Comparison of ENCODE assay signal across 30 cellular contexts in genomic region chr3:170441412-170441811, GRCh38. TPM values are rescaled to one million over a fixed set of nuclear protein-coding genes. Genes with fewer than 3 reads are reported as not detected.
"Had no signal": no experiment of that assay in that cellular context is flagged by ENCODE, and none has a peak within 500 bp of the region (broad histone marks: within the 10 kb centered on the region; RNA-seq: fewer than 3 reads in every experiment).

No MANE protein-coding gene starts in this region.

- H3K4me3 Mint-ChIP-seq: activated CD4-positive, alpha-beta memory T cell treated with anti-CD3 and anti-CD28 coated beads, Interleukin-2, amount 10 ng/mL, durations not matched to agents 7 days and 5 days; activated CD4-positive, alpha-beta T cell treated with anti-CD3 and anti-CD28 coated beads, Interleukin-2, amount 10 ng/mL, durations not matched to agents 7 days and 5 days; activated CD8-positive, alpha-beta memory T cell treated with anti-CD3 and anti-CD28 coated beads, Interleukin-2, amount 10 ng/mL, durations not matched to agents 7 days and 5 days; activated naive CD4-positive, alpha-beta T cell treated with anti-CD3 and anti-CD28 coated beads for 36 hours; activated naive CD4-positive, alpha-beta T cell treated with anti-CD3 and anti-CD28 coated beads, Interleukin-2, amount 50 U/mL, for 24 hours; activated naive CD8-positive, alpha-beta T cell treated with anti-CD3 and anti-CD28 coated beads, Interleukin-2, amount 10 ng/mL, durations not matched to agents 7 days and 5 days; activated T-helper 1 cell treated with anti-CD3 and anti-CD28 coated beads, Interleukin-12 subunit alpha, Interleukin-12 subunit beta, Interleukin-2, Interleukin-4 antibody, amounts not matched to agents 30 ng/mL and 10 ng/mL and 1 ng/mL, durations not matched to agents 14 hours and 24 hours and 36 hours; T-helper 17 cell; WTC11 had no signal

- H3K27me3 ChIP-seq: body of pancreas, gastroesophageal sphincter had no signal

- H3K9me3 Mint-ChIP-seq: activated CD4-positive, alpha-beta memory T cell treated with anti-CD3 and anti-CD28 coated beads, Interleukin-2, amount 10 ng/mL, durations not matched to agents 7 days and 5 days; activated CD4-positive, alpha-beta T cell treated with anti-CD3 and anti-CD28 coated beads, Interleukin-2, amount 10 ng/mL, durations not matched to agents 7 days and 5 days; activated naive CD4-positive, alpha-beta T cell treated with anti-CD3 and anti-CD28 coated beads for 36 hours; activated naive CD4-positive, alpha-beta T cell treated with anti-CD3 and anti-CD28 coated beads, Interleukin-2, amount 50 U/mL, for 24 hours; activated naive CD8-positive, alpha-beta T cell treated with anti-CD3 and anti-CD28 coated beads, Interleukin-2, amount 10 ng/mL, durations not matched to agents 7 days and 5 days; activated T-helper 1 cell treated with anti-CD3 and anti-CD28 coated beads, Interleukin-12 subunit alpha, Interleukin-12 subunit beta, Interleukin-2, Interleukin-4 antibody, amounts not matched to agents 30 ng/mL and 10 ng/mL and 1 ng/mL, durations not matched to agents 14 hours and 24 hours and 36 hours; activated T-helper 2 cell treated with anti-CD3 and anti-CD28 coated beads, Interferon-gamma antibody, Interleukin-2, Interleukin-4, amounts not matched to agents 10 μg/mL and 5 μg/mL and 100 μg/mL, durations not matched to agents 14 hours and 24 hours and 36 hours had no signal

- ATAC-seq: activated CD8-positive, alpha-beta memory T cell treated with anti-CD3 and anti-CD28 coated beads, Interleukin-2, amount 10 ng/mL, durations not matched to agents 7 days and 5 days; body of pancreas; gastroesophageal sphincter; T-helper 17 cell; WTC11 had no signal

- H3K36me3 Mint-ChIP-seq: activated CD8-positive, alpha-beta memory T cell treated with anti-CD3 and anti-CD28 coated beads, Interleukin-2, amount 10 ng/mL, durations not matched to agents 7 days and 5 days; activated naive CD4-positive, alpha-beta T cell treated with anti-CD3 and anti-CD28 coated beads, Interleukin-2, amount 50 U/mL, for 24 hours; activated naive CD8-positive, alpha-beta T cell treated with anti-CD3 and anti-CD28 coated beads, Interleukin-2, amount 10 ng/mL, durations not matched to agents 7 days and 5 days; WTC11 had no signal

- H3K27ac Mint-ChIP-seq: activated CD4-positive, alpha-beta memory T cell treated with anti-CD3 and anti-CD28 coated beads, Interleukin-2, amount 10 ng/mL, durations not matched to agents 7 days and 5 days; activated CD4-positive, alpha-beta T cell treated with anti-CD3 and anti-CD28 coated beads, Interleukin-2, amount 10 ng/mL, durations not matched to agents 7 days and 5 days; activated CD8-positive, alpha-beta memory T cell treated with anti-CD3 and anti-CD28 coated beads, Interleukin-2, amount 10 ng/mL, durations not matched to agents 7 days and 5 days; activated naive CD4-positive, alpha-beta T cell treated with anti-CD3 and anti-CD28 coated beads for 36 hours; activated naive CD4-positive, alpha-beta T cell treated with anti-CD3 and anti-CD28 coated beads, Interleukin-2, amount 50 U/mL, for 24 hours; activated naive CD8-positive, alpha-beta T cell treated with anti-CD3 and anti-CD28 coated beads, Interleukin-2, amount 10 ng/mL, durations not matched to agents 7 days and 5 days; activated T-helper 2 cell treated with anti-CD3 and anti-CD28 coated beads, Interferon-gamma antibody, Interleukin-2, Interleukin-4, amounts not matched to agents 10 μg/mL and 5 μg/mL and 100 μg/mL, durations not matched to agents 14 hours and 24 hours and 36 hours; T-helper 17 cell; WTC11 had no signal

- DNase-seq: activated CD4-positive, alpha-beta memory T cell treated with anti-CD3 and anti-CD28 coated beads, Interleukin-2, amount 10 ng/mL, durations not matched to agents 7 days and 5 days; activated CD4-positive, alpha-beta T cell treated with anti-CD3 and anti-CD28 coated beads for 1 hour; activated CD4-positive, alpha-beta T cell treated with anti-CD3 and anti-CD28 coated beads for 4 hours; activated CD4-positive, alpha-beta T cell treated with anti-CD3 and anti-CD28 coated beads, Interleukin-2, amount 10 ng/mL, durations not matched to agents 7 days and 5 days; activated CD4-positive, alpha-beta T cell treated with anti-CD3 and anti-CD28 coated beads, Interleukin-2, amount 50 U/mL, for 4 hours; activated CD8-positive, alpha-beta memory T cell treated with anti-CD3 and anti-CD28 coated beads, Interleukin-2, amount 10 ng/mL, durations not matched to agents 7 days and 5 days; activated CD8-positive, alpha-beta memory T cell treated with anti-CD3 and anti-CD28 coated beads, Interleukin-2, amount 50 U/mL, for 4 hours; activated effector memory CD4-positive, alpha-beta T cell treated with anti-CD3 and anti-CD28 coated beads, Interleukin-2, amount 50 U/mL, for 16 hours; activated naive CD4-positive, alpha-beta T cell treated with anti-CD3 and anti-CD28 coated beads for 36 hours; activated naive CD8-positive, alpha-beta T cell treated with anti-CD3 and anti-CD28 coated beads, Interleukin-2, amount 10 ng/mL, durations not matched to agents 7 days and 5 days; activated T-cell treated with anti-CD3 and anti-CD28 coated beads, Interleukin-2, amount 50 U/mL, for 1 hour; activated T-cell treated with anti-CD3 and anti-CD28 coated beads, Interleukin-2, amount 50 U/mL, for 48 hours; amniotic stem cell; aorta; body of pancreas; caudate nucleus; cortex of kidney; dermis blood vessel endothelial cell; effector CD8-positive, alpha-beta T cell; esophagus squamous epithelium; foreskin melanocyte; T-helper 1 cell; T-helper 17 cell had no signal

- H3K27ac ChIP-seq: body of pancreas, epithelial cell of prostate, esophagus squamous epithelium, gastroesophageal sphincter, VCaP had no signal

- H3K4me1 Mint-ChIP-seq: activated CD4-positive, alpha-beta T cell treated with anti-CD3 and anti-CD28 coated beads, Interleukin-2, amount 10 ng/mL, durations not matched to agents 7 days and 5 days; activated naive CD4-positive, alpha-beta T cell treated with anti-CD3 and anti-CD28 coated beads, Interleukin-2, amount 50 U/mL, for 24 hours had no signal

RNA-seq across cellular contexts. Expression of gene CLDN11, which starts 22.7 kb away (rescaled TPM):
- total RNA-seq: activated CD4-positive, alpha-beta memory T cell treated with anti-CD3 and anti-CD28 coated beads, Interleukin-2, amount 10 ng/mL, durations not matched to agents 7 days and 5 days; activated CD4-positive, alpha-beta T cell treated with anti-CD3 and anti-CD28 coated beads, Interleukin-2, amount 10 ng/mL, durations not matched to agents 7 days and 5 days; activated naive CD4-positive, alpha-beta T cell treated with anti-CD3 and anti-CD28 coated beads for 36 hours; activated naive CD8-positive, alpha-beta T cell treated with anti-CD3 and anti-CD28 coated beads, Interleukin-2, amount 10 ng/mL, durations not matched to agents 7 days and 5 days; activated T-helper 1 cell treated with anti-CD3 and anti-CD28 coated beads, Interleukin-12 subunit alpha, Interleukin-12 subunit beta, Interleukin-2, Interleukin-4 antibody, amounts not matched to agents 30 ng/mL and 10 ng/mL and 1 ng/mL, durations not matched to agents 14 hours and 24 hours and 36 hours; T-helper 17 cell had no signal
